1 cellular context compared by ENCODE assay signal in genomic region chr11:67293090-67293489, GRCh38.
TF ChIP-seq lines count a peak whose summit lies in the region.

No MANE protein-coding gene starts in this region.

TF ChIP-seq in K562, 482 proteins besides CTCF, POLR2A, EP300 and RAD21 (continued from another document):
- no peak for TF ChIP-seq AFF1 (IDR thresholded peaks at IDR 0.05; ENCODE audit: low read depth in 1 of 2, partially characterized antibody in 2 of 2)
- no peak for TF ChIP-seq ERF (CRISPR knock-in tag; IDR thresholded peaks at IDR 0.05)
- TF ChIP-seq, protein P1, sequence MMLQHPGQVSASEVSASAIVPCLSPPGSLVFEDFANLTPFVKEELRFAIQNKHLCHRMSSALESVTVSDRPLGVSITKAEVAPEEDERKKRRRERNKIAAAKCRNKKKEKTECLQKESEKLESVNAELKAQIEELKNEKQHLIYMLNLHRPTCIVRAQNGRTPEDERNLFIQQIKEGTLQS (IDR thresholded peaks at IDR 0.05), result 0 out of 2 replicates have a peak, but pooled peaks have one; percentile 6
- TF ChIP-seq, protein P1 (CRISPR knock-in tag; conservative IDR thresholded peaks at IDR 0.05), result no peak
- TF ChIP-seq SNRNP70 (optimal IDR thresholded peaks at IDR 0.05; ENCODE audit: low read depth, low read length), result no peak
- TF ChIP-seq ZBTB1 (CRISPR knock-in tag; IDR thresholded peaks at IDR 0.05; ENCODE audit: borderline replicate concordance, low read depth), result no peak
- TF ChIP-seq FOXP4 (CRISPR knock-in tag; IDR thresholded peaks at IDR 0.05; ENCODE audit: borderline replicate concordance), result no peak
- TF ChIP-seq ZKSCAN1 (IDR thresholded peaks at IDR 0.05; ENCODE audit: low read depth, low read length), result no peak
- TF ChIP-seq KDM1A (IDR thresholded peaks at IDR 0.05), result peak; percentile 64 to 69; a peak in 2 of 4 replicates
- no peak for TF ChIP-seq MGA (IDR thresholded peaks at IDR 0.05)
- no peak for TF ChIP-seq SMARCA5 (IDR thresholded peaks at IDR 0.05)
- TF ChIP-seq RAD51 (IDR thresholded peaks at IDR 0.05; ENCODE audit: borderline replicate concordance, low read depth), result no peak
- TF ChIP-seq POLR3A (IDR thresholded peaks at IDR 0.05; ENCODE audit: borderline replicate concordance, extremely low read depth, insufficient read depth, insufficient read length), result no peak
- TF ChIP-seq, protein P2, sequence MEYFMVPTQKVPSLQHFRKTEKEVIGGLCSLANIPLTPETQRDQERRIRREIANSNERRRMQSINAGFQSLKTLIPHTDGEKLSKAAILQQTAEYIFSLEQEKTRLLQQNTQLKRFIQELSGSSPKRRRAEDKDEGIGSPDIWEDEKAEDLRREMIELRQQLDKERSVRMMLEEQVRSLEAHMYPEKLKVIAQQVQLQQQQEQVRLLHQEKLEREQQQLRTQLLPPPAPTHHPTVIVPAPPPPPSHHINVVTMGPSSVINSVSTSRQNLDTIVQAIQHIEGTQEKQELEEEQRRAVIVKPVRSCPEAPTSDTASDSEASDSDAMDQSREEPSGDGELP (CRISPR knock-in tag; IDR thresholded peaks at IDR 0.05; ENCODE audit: borderline replicate concordance), result no peak
